8 cellular contexts compared by ENCODE assay signal in the genomic region with DNA sequence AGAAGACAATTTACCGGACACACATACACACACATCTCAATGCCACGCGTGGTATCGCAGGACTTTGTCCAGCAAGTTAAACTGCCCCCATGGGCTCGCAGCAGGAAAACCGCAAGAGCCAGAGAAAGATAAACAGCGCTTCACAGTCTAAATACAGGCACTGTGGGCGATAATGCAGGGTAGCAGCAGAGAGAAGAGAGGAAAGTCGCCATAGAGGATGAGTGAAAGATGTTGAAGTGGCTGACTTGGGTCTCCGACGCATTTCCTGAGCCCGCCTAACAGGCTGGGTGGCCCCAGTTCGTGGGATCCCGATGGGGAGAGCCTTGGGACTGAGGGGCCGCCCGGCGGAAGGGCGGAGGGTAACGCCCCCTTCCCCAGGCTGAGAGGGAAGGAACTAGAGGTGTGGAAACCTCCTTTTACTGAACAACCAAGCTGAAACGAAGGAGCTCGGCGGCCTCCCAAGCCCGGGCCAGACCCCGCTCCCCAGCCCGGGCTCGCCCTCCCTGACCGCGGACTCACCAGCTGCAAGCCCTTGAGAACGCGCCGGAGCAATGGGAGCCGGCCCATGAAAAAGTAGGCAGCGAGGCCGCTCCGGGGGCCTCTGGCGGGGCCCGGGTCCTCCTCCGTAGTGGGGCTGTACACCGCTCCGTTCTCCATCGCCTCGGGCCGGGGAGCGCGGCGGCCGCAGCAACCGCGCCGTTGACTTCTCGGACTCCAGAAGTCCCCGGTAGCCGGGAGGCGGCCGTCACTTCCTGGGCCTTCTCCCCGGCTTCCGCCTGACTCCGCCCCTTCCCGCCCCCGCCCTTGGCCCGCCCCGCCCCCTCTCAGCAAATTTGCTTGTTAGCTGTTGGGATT. TPM values are rescaled to one million over a fixed set of nuclear protein-coding genes. Genes with fewer than 3 reads are reported as not detected.
DNase-seq lines count a peak whose midpoint lies in the region; ATAC-seq, FAIRE-seq and TF ChIP-seq lines count a peak whose summit lies in the region.

A gene with protein sequence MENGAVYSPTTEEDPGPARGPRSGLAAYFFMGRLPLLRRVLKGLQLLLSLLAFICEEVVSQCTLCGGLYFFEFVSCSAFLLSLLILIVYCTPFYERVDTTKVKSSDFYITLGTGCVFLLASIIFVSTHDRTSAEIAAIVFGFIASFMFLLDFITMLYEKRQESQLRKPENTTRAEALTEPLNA (minus strand): TSS at position 764 of the 855 bp plus-strand sequence. CDS start 107 bp downstream, at position 657.

- no peak for FAIRE-seq in urothelium cell line (lab: Jason Lieb, UNC)

- H3K27ac Mint-ChIP-seq in T-helper 2 cell treated with Interferon-gamma antibody and Interleukin-4, amounts not matched to agents 5 μg/mL and 100 μg/mL, for 36 hours: peak within 1 kb of the TSS; percentile 92

- no peak for TF ChIP-seq CTCF in GM12875 (IDR thresholded peaks at IDR 0.05; ENCODE audit: borderline replicate concordance, insufficient read depth, low read depth, low read length)
- TF ChIP-seq CTCF in HFF-Myc (IDR thresholded peaks at IDR 0.05; ENCODE audit: low read depth, low read length, missing control alignments): no peak

- peak within 1 kb of the TSS; percentile 99 for H3K4me3 Mint-ChIP-seq in T-helper 2 cell treated with Interferon-gamma antibody and Interleukin-4, amounts not matched to agents 5 μg/mL and 100 μg/mL, for 36 hours

- intact Hi-C loops in right cardiac atrium (cut with DNase I): loop anchor here in 1 of 4 donors (10.0 kb wide), 1 partner anchor 72 kb away; the partner anchor contains the start of gene DYNC1LI1

- H3K9me3 Mint-ChIP-seq in T-helper 2 cell treated with Interferon-gamma antibody and Interleukin-4, amounts not matched to agents 5 μg/mL and 100 μg/mL, for 36 hours: no peaks in the 10 kb centered on the region

- WGBS in right cardiac atrium: under 1% methylated on average over 62 of the region's 62 CpGs

- H3K27ac ChIP-seq in right cardiac atrium (ENCODE audit: low read length): peak within 1 kb of the TSS; percentile 89

- H3K4me1 Mint-ChIP-seq in T-helper 2 cell treated with Interferon-gamma antibody and Interleukin-4, amounts not matched to agents 5 μg/mL and 100 μg/mL, for 36 hours (ENCODE audit: low read depth): peaks cover 29% of the 10 kb centered on the region

- DNase-seq in HFF-Myc (ENCODE audit: extremely low read depth, low read depth): peak; percentile 15
- peak; percentile 81 for DNase-seq in NAMALWA (ENCODE audit: low spot score)
- peak; percentile 74 for DNase-seq in T-helper 2 cell treated with Interferon-gamma antibody and Interleukin-4, amounts not matched to agents 5 μg/mL and 100 μg/mL, for 36 hours (ENCODE audit: low spot score)
- DNase-seq in anterior cingulate cortex (lab: John Stamatoyannopoulos, UW): peak; percentile 10 to 90 (median 79)
- DNase-seq in right cardiac atrium: peak; percentile 85 to 94 (median 92)
- peak; percentile 83 for DNase-seq in putamen (ENCODE audit: low spot score)
- peak; percentile 96 for DNase-seq in urothelium cell line (ENCODE audit: low spot score)

- H3K27me3 ChIP-seq in right cardiac atrium (ENCODE audit: control insufficient read depth, insufficient read depth): no peaks in the 10 kb centered on the region

- H3K4me3 ChIP-seq in GM12875 (ENCODE audit: low read depth, low read length) (peak within 1 kb of the TSS; percentile 89), HFF-Myc (replicated peaks; ENCODE audit: low read depth, low read length) (peak within 1 kb of the TSS; percentile 78), right cardiac atrium (ENCODE audit: low read length) (peak within 1 kb of the TSS; percentile 77)

- peaks cover 3% of the 10 kb centered on the region for H3K4me1 ChIP-seq in right cardiac atrium (ENCODE audit: control insufficient read depth, insufficient read depth, low read length)

- H3K27me3 Mint-ChIP-seq in T-helper 2 cell treated with Interferon-gamma antibody and Interleukin-4, amounts not matched to agents 5 μg/mL and 100 μg/mL, for 36 hours (ENCODE audit: low read depth): no peaks in the 10 kb centered on the region

- H3K36me3 Mint-ChIP-seq in T-helper 2 cell treated with Interferon-gamma antibody and Interleukin-4, amounts not matched to agents 5 μg/mL and 100 μg/mL, for 36 hours (ENCODE audit: low read depth): peaks cover 12% of the 10 kb centered on the region

- no peaks in the 10 kb centered on the region for H3K9me3 ChIP-seq in right cardiac atrium (ENCODE audit: control insufficient read depth, low read length)

- peak; percentile 95 to 96 for ATAC-seq in right cardiac atrium

RNA-seq across cellular contexts. Expression of the gene that starts here (rescaled TPM):
- 10 to 100 TPM; 13.2 to 21.6 (median 15.1) TPM for total RNA-seq in right cardiac atrium
- 10.6 TPM for polyA plus RNA-seq in right cardiac atrium

Comparison
In these comparisons a context has a peak if more than half of its experiments do, and no peak if none do; other contexts are left out.
1. Peak in every context shown above with its lines: DNase-seq, ATAC-seq, H3K4me3 ChIP-seq and H3K27ac ChIP-seq.
2. DNase-seq: peak in every context shown above with its lines; median percentile 96 in urothelium cell line; 92 in right cardiac atrium; 83 in putamen; 81 in NAMALWA; 79 in anterior cingulate cortex; 74 in T-helper 2 cell treated with Interferon-gamma antibody and Interleukin-4, amounts not matched to agents 5 μg/mL and 100 μg/mL, for 36 hours; 15 in HFF-Myc.